Comparison of ENCODE assay signal across 1 cellular context in the genomic region with DNA sequence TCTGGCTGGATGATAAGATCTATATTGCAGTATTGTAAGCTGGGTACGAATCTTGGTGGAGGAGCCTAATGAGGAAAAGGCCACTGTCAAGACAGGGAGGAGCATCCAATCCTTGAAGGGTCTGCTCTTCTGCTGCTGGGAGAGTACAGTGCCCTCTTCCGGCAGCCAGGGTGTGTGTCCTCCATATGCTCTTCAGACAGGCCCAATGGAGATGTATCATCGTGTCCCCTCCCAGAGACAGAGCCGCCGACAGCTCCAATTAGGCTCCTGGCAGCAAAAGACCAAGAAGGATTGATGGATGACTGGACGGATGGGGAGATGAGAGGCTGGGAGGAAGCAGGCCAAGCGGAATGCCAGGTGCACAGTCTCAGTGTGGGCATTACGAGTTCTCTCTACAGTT.
TF ChIP-seq lines count a peak whose summit lies in the region.

No MANE protein-coding gene starts in this region.

TF ChIP-seq in H1, 55 proteins besides CTCF, POLR2A, EP300 and RAD21:
- no peak for TF ChIP-seq EZH2 (IDR thresholded peaks at IDR 0.05; ENCODE audit: low read depth, low read length, severe bottlenecking)
- no peak for TF ChIP-seq SP2 (IDR thresholded peaks at IDR 0.05; ENCODE audit: low read length)
- TF ChIP-seq, protein P1, sequence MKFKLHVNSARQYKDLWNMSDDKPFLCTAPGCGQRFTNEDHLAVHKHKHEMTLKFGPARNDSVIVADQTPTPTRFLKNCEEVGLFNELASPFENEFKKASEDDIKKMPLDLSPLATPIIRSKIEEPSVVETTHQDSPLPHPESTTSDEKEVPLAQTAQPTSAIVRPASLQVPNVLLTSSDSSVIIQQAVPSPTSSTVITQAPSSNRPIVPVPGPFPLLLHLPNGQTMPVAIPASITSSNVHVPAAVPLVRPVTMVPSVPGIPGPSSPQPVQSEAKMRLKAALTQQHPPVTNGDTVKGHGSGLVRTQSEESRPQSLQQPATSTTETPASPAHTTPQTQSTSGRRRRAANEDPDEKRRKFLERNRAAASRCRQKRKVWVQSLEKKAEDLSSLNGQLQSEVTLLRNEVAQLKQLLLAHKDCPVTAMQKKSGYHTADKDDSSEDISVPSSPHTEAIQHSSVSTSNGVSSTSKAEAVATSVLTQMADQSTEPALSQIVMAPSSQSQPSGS (IDR thresholded peaks at IDR 0.05; ENCODE audit: low read length), result no peak
- no peak for TF ChIP-seq KDM4A (IDR thresholded peaks at IDR 0.05; ENCODE audit: low read depth, low read length, severe bottlenecking)
- TF ChIP-seq CHD1 (IDR thresholded peaks at IDR 0.05; ENCODE audit: low read depth, low read length), result no peak
- TF ChIP-seq, protein P2, sequence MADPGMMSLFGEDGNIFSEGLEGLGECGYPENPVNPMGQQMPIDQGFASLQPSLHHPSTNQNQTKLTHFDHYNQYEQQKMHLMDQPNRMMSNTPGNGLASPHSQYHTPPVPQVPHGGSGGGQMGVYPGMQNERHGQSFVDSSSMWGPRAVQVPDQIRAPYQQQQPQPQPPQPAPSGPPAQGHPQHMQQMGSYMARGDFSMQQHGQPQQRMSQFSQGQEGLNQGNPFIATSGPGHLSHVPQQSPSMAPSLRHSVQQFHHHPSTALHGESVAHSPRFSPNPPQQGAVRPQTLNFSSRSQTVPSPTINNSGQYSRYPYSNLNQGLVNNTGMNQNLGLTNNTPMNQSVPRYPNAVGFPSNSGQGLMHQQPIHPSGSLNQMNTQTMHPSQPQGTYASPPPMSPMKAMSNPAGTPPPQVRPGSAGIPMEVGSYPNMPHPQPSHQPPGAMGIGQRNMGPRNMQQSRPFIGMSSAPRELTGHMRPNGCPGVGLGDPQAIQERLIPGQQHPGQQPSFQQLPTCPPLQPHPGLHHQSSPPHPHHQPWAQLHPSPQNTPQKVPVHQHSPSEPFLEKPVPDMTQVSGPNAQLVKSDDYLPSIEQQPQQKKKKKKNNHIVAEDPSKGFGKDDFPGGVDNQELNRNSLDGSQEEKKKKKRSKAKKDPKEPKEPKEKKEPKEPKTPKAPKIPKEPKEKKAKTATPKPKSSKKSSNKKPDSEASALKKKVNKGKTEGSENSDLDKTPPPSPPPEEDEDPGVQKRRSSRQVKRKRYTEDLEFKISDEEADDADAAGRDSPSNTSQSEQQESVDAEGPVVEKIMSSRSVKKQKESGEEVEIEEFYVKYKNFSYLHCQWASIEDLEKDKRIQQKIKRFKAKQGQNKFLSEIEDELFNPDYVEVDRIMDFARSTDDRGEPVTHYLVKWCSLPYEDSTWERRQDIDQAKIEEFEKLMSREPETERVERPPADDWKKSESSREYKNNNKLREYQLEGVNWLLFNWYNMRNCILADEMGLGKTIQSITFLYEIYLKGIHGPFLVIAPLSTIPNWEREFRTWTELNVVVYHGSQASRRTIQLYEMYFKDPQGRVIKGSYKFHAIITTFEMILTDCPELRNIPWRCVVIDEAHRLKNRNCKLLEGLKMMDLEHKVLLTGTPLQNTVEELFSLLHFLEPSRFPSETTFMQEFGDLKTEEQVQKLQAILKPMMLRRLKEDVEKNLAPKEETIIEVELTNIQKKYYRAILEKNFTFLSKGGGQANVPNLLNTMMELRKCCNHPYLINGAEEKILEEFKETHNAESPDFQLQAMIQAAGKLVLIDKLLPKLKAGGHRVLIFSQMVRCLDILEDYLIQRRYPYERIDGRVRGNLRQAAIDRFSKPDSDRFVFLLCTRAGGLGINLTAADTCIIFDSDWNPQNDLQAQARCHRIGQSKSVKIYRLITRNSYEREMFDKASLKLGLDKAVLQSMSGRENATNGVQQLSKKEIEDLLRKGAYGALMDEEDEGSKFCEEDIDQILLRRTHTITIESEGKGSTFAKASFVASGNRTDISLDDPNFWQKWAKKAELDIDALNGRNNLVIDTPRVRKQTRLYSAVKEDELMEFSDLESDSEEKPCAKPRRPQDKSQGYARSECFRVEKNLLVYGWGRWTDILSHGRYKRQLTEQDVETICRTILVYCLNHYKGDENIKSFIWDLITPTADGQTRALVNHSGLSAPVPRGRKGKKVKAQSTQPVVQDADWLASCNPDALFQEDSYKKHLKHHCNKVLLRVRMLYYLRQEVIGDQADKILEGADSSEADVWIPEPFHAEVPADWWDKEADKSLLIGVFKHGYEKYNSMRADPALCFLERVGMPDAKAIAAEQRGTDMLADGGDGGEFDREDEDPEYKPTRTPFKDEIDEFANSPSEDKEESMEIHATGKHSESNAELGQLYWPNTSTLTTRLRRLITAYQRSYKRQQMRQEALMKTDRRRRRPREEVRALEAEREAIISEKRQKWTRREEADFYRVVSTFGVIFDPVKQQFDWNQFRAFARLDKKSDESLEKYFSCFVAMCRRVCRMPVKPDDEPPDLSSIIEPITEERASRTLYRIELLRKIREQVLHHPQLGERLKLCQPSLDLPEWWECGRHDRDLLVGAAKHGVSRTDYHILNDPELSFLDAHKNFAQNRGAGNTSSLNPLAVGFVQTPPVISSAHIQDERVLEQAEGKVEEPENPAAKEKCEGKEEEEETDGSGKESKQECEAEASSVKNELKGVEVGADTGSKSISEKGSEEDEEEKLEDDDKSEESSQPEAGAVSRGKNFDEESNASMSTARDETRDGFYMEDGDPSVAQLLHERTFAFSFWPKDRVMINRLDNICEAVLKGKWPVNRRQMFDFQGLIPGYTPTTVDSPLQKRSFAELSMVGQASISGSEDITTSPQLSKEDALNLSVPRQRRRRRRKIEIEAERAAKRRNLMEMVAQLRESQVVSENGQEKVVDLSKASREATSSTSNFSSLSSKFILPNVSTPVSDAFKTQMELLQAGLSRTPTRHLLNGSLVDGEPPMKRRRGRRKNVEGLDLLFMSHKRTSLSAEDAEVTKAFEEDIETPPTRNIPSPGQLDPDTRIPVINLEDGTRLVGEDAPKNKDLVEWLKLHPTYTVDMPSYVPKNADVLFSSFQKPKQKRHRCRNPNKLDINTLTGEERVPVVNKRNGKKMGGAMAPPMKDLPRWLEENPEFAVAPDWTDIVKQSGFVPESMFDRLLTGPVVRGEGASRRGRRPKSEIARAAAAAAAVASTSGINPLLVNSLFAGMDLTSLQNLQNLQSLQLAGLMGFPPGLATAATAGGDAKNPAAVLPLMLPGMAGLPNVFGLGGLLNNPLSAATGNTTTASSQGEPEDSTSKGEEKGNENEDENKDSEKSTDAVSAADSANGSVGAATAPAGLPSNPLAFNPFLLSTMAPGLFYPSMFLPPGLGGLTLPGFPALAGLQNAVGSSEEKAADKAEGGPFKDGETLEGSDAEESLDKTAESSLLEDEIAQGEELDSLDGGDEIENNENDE (IDR thresholded peaks at IDR 0.05; ENCODE audit: insufficient replicate concordance, low read length), result no peak
- TF ChIP-seq ASH2L (IDR thresholded peaks at IDR 0.05; ENCODE audit: low read length), result no peak
- no peak for TF ChIP-seq KDM1A (IDR thresholded peaks at IDR 0.05; ENCODE audit: borderline replicate concordance, low read length)
- no peak for TF ChIP-seq TAF7 (optimal IDR thresholded peaks at IDR 0.05; ENCODE audit: borderline replicate concordance, low read depth, low read length)
- no peak for TF ChIP-seq ZNF274 (IDR thresholded peaks at IDR 0.05; ENCODE audit: borderline replicate concordance, extremely low read depth, low read length)
- no peak for TF ChIP-seq CBX8 (IDR thresholded peaks at IDR 0.05; ENCODE audit: borderline replicate concordance, low read depth, low read length)
- TF ChIP-seq CHD2 (IDR thresholded peaks at IDR 0.05; ENCODE audit: low read length), result no peak
- no peak for TF ChIP-seq RFX5 (IDR thresholded peaks at IDR 0.05; ENCODE audit: borderline replicate concordance, low read depth, low read length)
- TF ChIP-seq BCL11A (IDR thresholded peaks at IDR 0.05; ENCODE audit: low read depth in 2 of 2, low read length in 2 of 2), result no peak
- no peak for TF ChIP-seq RBBP5 (IDR thresholded peaks at IDR 0.05; ENCODE audit: borderline replicate concordance, low read depth, low read length)
- TF ChIP-seq TCF12 (IDR thresholded peaks at IDR 0.05; ENCODE audit: low read depth, low read length), result no peak
- TF ChIP-seq BACH1 (IDR thresholded peaks at IDR 0.05; ENCODE audit: low read length), result no peak
- no peak for TF ChIP-seq RNF2 (IDR thresholded peaks at IDR 0.05; ENCODE audit: borderline replicate concordance, low read depth, low read length, missing control alignments, poor library complexity, severe bottlenecking)
- no peak for TF ChIP-seq TBP (IDR thresholded peaks at IDR 0.05; ENCODE audit: low read depth, low read length)
- TF ChIP-seq SRF (IDR thresholded peaks at IDR 0.05; ENCODE audit: low read depth, low read length), result no peak
TF ChIP-seq in H1: peak in this region for 0.
